In the genomic region with DNA sequence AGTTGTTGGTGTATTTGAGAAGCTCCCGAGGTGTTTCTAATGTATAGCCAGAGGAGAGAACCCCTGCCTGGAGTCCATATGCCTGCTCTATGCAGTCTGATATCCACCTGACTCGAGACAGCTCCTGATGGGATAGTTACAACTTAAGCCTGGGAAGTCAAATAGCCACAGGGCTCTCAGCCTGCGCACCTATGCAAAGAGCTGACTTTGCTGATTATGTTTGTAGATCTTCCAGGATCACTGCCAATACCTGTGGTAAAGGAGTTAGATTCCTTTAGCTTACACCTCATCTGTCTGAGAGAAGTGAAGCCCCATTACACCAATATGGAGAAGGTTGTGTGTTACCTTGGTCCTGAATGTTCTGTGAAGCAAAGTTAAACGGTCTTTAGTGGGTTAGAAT, we compare ENCODE assay signal across 23 cellular contexts.
A peak's percentile ranks its signal among the peaks of the same experiment; 100 is the strongest.
DNase-seq lines count a peak whose midpoint lies in the region; ATAC-seq lines count a peak whose summit lies in the region.
"Had no signal": no experiment of that assay in that cellular context is flagged by ENCODE, and none has a peak within 500 bp of the region (broad histone marks: within the 10 kb centered on the region; RNA-seq: fewer than 3 reads in every experiment).

No MANE protein-coding gene starts in this region.

- no peaks in the 10 kb centered on the region for H3K27me3 ChIP-seq in mesenchymal stem cell (ENCODE audit: control insufficient read depth in 1 of 2, insufficient read depth in 1 of 2, low read length in 2 of 2)
- H3K27me3 ChIP-seq: BE2C, BLaER1 had no signal

- no peak overlapping the region for H2AFZ ChIP-seq in mesenchymal stem cell (ENCODE audit: low read depth, low read length)

- H3K4me1 Mint-ChIP-seq in activated T-cell treated with anti-CD3 and anti-CD28 coated beads, Interleukin-2, amount 50 U/mL, for 4 hours (ENCODE audit: low read depth): no peaks in the 10 kb centered on the region
- H3K4me1 Mint-ChIP-seq: CD4-positive, alpha-beta memory T cell; CD4-positive, CD25-positive, alpha-beta regulatory T cell; CD8-positive, alpha-beta memory T cell had no signal

- H3K4me3 Mint-ChIP-seq in activated T-cell treated with anti-CD3 and anti-CD28 coated beads, Interleukin-2, amount 50 U/mL, for 4 hours: no peak overlapping the region
- H3K4me3 Mint-ChIP-seq: CD14-positive monocyte; CD4-positive, CD25-positive, alpha-beta regulatory T cell; CD8-positive, alpha-beta memory T cell had no signal

- no peak overlapping the region for H2BK15ac ChIP-seq in mesenchymal stem cell (ENCODE audit: low read depth, poor library complexity, severe bottlenecking)

- H4K8ac ChIP-seq in mesenchymal stem cell (ENCODE audit: low read length): no peak overlapping the region

- H3K4me1 ChIP-seq in mesenchymal stem cell (ENCODE audit: control insufficient read depth, insufficient read depth, low read depth, low read length): peaks cover 2% of the 10 kb centered on the region
- H3K4me1 ChIP-seq: BE2C had no signal

- no peak overlapping the region for H3K4me2 ChIP-seq in mesenchymal stem cell (ENCODE audit: low read length, poor library complexity, severe bottlenecking)
- H3K4me2 ChIP-seq: BLaER1 had no signal

- H3K36me3 ChIP-seq in mesenchymal stem cell (ENCODE audit: control insufficient read depth in 1 of 2, insufficient read depth in 2 of 2, low read depth in 1 of 2, low read length in 2 of 2): no peaks in the 10 kb centered on the region
- H3K36me3 ChIP-seq: BE2C, BLaER1 had no signal

- no peaks in the 10 kb centered on the region for H3K27me3 Mint-ChIP-seq in activated T-cell treated with anti-CD3 and anti-CD28 coated beads, Interleukin-2, amount 50 U/mL, for 4 hours (ENCODE audit: low read depth)
- H3K27me3 Mint-ChIP-seq: CD4-positive, alpha-beta memory T cell; CD4-positive, CD25-positive, alpha-beta regulatory T cell; CD8-positive, alpha-beta memory T cell had no signal

- no peaks in the 10 kb centered on the region for H3K36me3 Mint-ChIP-seq in activated T-cell treated with anti-CD3 and anti-CD28 coated beads, Interleukin-2, amount 50 U/mL, for 4 hours (ENCODE audit: insufficient read depth)
- H3K36me3 Mint-ChIP-seq: CD14-positive monocyte; CD4-positive, alpha-beta memory T cell; CD4-positive, CD25-positive, alpha-beta regulatory T cell; CD8-positive, alpha-beta memory T cell had no signal

- no peak overlapping the region for H4K91ac ChIP-seq in mesenchymal stem cell (ENCODE audit: low read length)

- no peak overlapping the region for H3K27ac ChIP-seq in mesenchymal stem cell (ENCODE audit: low read length, poor library complexity, severe bottlenecking)
- H3K27ac ChIP-seq: BLaER1 had no signal

- 82% methylated on average over 4 of the region's 4 CpGs for WGBS in mesenchymal stem cell

- peak overlapping the region; percentile 62 for H2AK5ac ChIP-seq in mesenchymal stem cell (ENCODE audit: low read length, severe bottlenecking)

- H3K14ac ChIP-seq in mesenchymal stem cell (ENCODE audit: low read length in 2 of 2): no peak overlapping the region

- no peaks in the 10 kb centered on the region for H3K9me3 ChIP-seq in mesenchymal stem cell (ENCODE audit: control insufficient read depth, low read length)
- H3K9me3 ChIP-seq: BE2C, BLaER1 had no signal

- no peak overlapping the region for H2BK120ac ChIP-seq in mesenchymal stem cell (ENCODE audit: low read depth, low read length)

- no peaks in the 10 kb centered on the region for H3K79me1 ChIP-seq in mesenchymal stem cell (replicated peaks; ENCODE audit: low read length, poor library complexity, severe bottlenecking)

- H3K4me3 ChIP-seq in mesenchymal stem cell (ENCODE audit: insufficient read depth in 1 of 2, low read depth in 1 of 2, low read length in 2 of 2): no peak overlapping the region
- H3K4me3 ChIP-seq: BLaER1, GM12878 had no signal

- H3K9ac ChIP-seq in mesenchymal stem cell (ENCODE audit: low read length): no peak overlapping the region
- H3K9ac ChIP-seq: BLaER1 had no signal

- ATAC-seq in GM19397 (IDR thresholded peaks at IDR 0.05; ENCODE audit: unreplicated experiment): no peak
- ATAC-seq in activated T-cell treated with anti-CD3 and anti-CD28 coated beads, Interleukin-2, amount 50 U/mL, for 4 hours: no peak
- ATAC-seq: GM12878 had no signal

- H2BK5ac ChIP-seq in mesenchymal stem cell (ENCODE audit: low read depth, low read length, poor library complexity, severe bottlenecking): no peak overlapping the region

- no peak overlapping the region for H3K23ac ChIP-seq in mesenchymal stem cell (ENCODE audit: low read length in 2 of 2)

- H3K4ac ChIP-seq in mesenchymal stem cell (ENCODE audit: low read depth in 1 of 2, low read length in 2 of 2): no peak overlapping the region

- peaks cover 4% of the 10 kb centered on the region for H3K9me3 Mint-ChIP-seq in activated T-cell treated with anti-CD3 and anti-CD28 coated beads, Interleukin-2, amount 50 U/mL, for 4 hours

- H3K18ac ChIP-seq in mesenchymal stem cell (ENCODE audit: low read depth in 1 of 2, low read length in 2 of 2): no peak overlapping the region

- DNase-seq in NCI-H69 (lab: John Stamatoyannopoulos, UW) (peak; percentile 90), mesenchymal stem cell (no peak), NCI-H524 treated with DMSO at 0.1 percent for 48 hours (lab: John Stamatoyannopoulos, UW) (no peak)
- no peak for DNase-seq in activated T-cell treated with anti-CD3 and anti-CD28 coated beads, Interleukin-2, amount 50 U/mL, for 4 hours
- DNase-seq: 8988T; ACHN; BE2C; C1 segment of cervical spinal cord; CD4-positive, alpha-beta memory T cell; CD4-positive, CD25-positive, alpha-beta regulatory T cell; CD8-positive, alpha-beta memory T cell; COR-L47; DMS 273 treated with DMSO at 0.1 percent for 48 hours; DMS153; DMS53; DMS79; DND-41; EL; GDM1 had no signal

- no peak overlapping the region for H2BK12ac ChIP-seq in mesenchymal stem cell (ENCODE audit: low read length in 2 of 2)
